Comparison of ENCODE assay signal across 8 cellular contexts in the genomic region with DNA sequence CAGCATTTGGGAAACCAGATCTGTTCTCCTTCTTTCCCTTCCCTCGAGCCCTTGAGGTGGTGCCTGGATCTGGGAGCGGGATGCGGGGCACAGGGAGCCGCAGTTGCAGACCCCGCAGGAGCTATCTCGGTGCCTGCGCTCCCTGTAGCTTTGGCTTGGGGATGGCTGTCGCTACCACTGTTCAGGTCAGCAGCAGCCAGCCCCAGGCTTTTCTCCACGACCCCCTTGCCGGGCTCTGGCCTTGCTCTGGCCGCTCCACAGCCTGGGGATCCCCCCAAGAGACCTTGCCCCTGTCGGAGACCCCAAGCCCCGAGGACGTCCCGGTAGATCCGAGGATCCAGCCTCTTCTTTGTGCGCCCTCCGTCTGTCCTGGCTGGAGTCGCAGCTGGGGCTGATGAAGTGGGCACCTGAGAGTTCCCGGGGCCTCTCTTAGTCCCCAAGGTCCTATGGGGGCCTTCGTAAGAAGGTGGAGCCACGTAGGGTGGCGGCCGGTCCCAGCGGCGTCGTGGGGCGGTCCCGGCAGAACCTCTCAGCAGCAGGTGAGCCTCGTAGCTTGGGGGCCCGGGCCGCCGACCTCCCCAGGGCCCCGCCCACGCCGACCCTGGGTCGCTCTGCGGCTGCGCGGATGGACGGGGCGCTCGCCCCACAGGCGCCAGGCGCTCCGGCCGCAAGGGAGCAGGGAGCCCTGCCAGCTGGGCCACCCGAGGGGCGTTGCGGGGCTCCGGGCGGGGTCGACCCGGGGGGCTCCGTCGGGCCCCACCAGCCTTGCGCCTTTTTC.
DNase-seq lines count a peak whose midpoint lies in the region; ATAC-seq lines count a peak whose summit lies in the region.

No MANE protein-coding gene starts in this region.

- H3K36me3 ChIP-seq in iPS-18a (ENCODE audit: control insufficient read depth, low read depth, low read length): peaks cover 8% of the 10 kb centered on the region

- H3K36me3 Mint-ChIP-seq in stimulated activated memory B cell treated with anti-CD40 and anti-IgM and Interleukin-4, amounts not matched to agents 10 μg/mL and 1 μg/mL and 100 μg/mL, for 72 hours: peaks cover 22% of the 10 kb centered on the region

- H3K9ac ChIP-seq in iPS-18a (ENCODE audit: low read length): no peak overlapping the region

- no peaks in the 10 kb centered on the region for H3K4me1 ChIP-seq in iPS-18a (ENCODE audit: control insufficient read depth, low read depth, low read length)

- H3K27ac Mint-ChIP-seq in stimulated activated memory B cell treated with anti-CD40 and anti-IgM and Interleukin-4, amounts not matched to agents 10 μg/mL and 1 μg/mL and 100 μg/mL, for 72 hours: no peak overlapping the region

- no peak overlapping the region for H3K27ac ChIP-seq in iPS-18a (ENCODE audit: low read length)

- H3K9me3 Mint-ChIP-seq in stimulated activated memory B cell treated with anti-CD40 and anti-IgM and Interleukin-4, amounts not matched to agents 10 μg/mL and 1 μg/mL and 100 μg/mL, for 72 hours: no peaks in the 10 kb centered on the region

- peak overlapping the region; percentile 52 for H3K4me3 ChIP-seq in iPS-18a (ENCODE audit: low read length)

- H3K27me3 ChIP-seq in iPS-18a (ENCODE audit: control insufficient read depth, insufficient read depth, low read length): peaks cover 85% of the 10 kb centered on the region

- peaks cover 56% of the 10 kb centered on the region for H3K4me1 Mint-ChIP-seq in stimulated activated memory B cell treated with anti-CD40 and anti-IgM and Interleukin-4, amounts not matched to agents 10 μg/mL and 1 μg/mL and 100 μg/mL, for 72 hours

- H3K4me3 Mint-ChIP-seq in stimulated activated memory B cell treated with anti-CD40 and anti-IgM and Interleukin-4, amounts not matched to agents 10 μg/mL and 1 μg/mL and 100 μg/mL, for 72 hours: peak overlapping the region; percentile 75

- no peaks in the 10 kb centered on the region for H3K9me3 ChIP-seq in iPS-18a (ENCODE audit: control insufficient read depth, low read depth, low read length)

- ATAC-seq in HG03108 (IDR thresholded peaks at IDR 0.05; ENCODE audit: unreplicated experiment) (peak; percentile 39), HG03469 (IDR thresholded peaks at IDR 0.05; ENCODE audit: unreplicated experiment) (no peak)
- ATAC-seq in stimulated activated memory B cell treated with anti-CD40 and anti-IgM and Interleukin-4, amounts not matched to agents 10 μg/mL and 1 μg/mL and 100 μg/mL, for 72 hours: peak; percentile 75

- H3K27me3 Mint-ChIP-seq in stimulated activated memory B cell treated with anti-CD40 and anti-IgM and Interleukin-4, amounts not matched to agents 10 μg/mL and 1 μg/mL and 100 μg/mL, for 72 hours: peaks cover 50% of the 10 kb centered on the region

- peak; percentile 75 for DNase-seq in activated effector memory CD4-positive, alpha-beta T cell treated with anti-CD3 and anti-CD28 coated beads, Interleukin-2, amount 50 U/mL, for 16 hours
- no peak for DNase-seq in activated effector memory CD4-positive, alpha-beta T cell treated with Interleukin-2 at 50 U/mL for 16 hours
- peak; percentile 48 to 53 for DNase-seq in activated T-cell treated with anti-CD3 and anti-CD28 coated beads, Interleukin-2, amount 50 U/mL, for 48 hours
- DNase-seq in NCI-H1092 treated with DMSO at 0.1 percent for 48 hours (lab: John Stamatoyannopoulos, UW): no peak

Comparison
In these comparisons a context has a peak if more than half of its experiments do, and no peak if none do; other contexts are left out.
1. DNase-seq: peak in activated effector memory CD4-positive, alpha-beta T cell treated with anti-CD3 and anti-CD28 coated beads, Interleukin-2, amount 50 U/mL, for 16 hours (single experiment) and activated T-cell treated with anti-CD3 and anti-CD28 coated beads, Interleukin-2, amount 50 U/mL, for 48 hours (2 of 2); none in activated effector memory CD4-positive, alpha-beta T cell treated with Interleukin-2 at 50 U/mL for 16 hours (single experiment) and NCI-H1092 treated with DMSO at 0.1 percent for 48 hours (single experiment).